Comparison of ENCODE assay signal across 18 cellular contexts in genomic region chr17:79629548-79630049, GRCh38. TPM values are rescaled to one million over a fixed set of nuclear protein-coding genes. Genes with fewer than 3 reads are reported as not detected.
A peak's percentile ranks its signal among the peaks of the same experiment; 100 is the strongest.
DNase-seq lines count a peak whose midpoint lies in the region; ATAC-seq and TF ChIP-seq lines count a peak whose summit lies in the region.
"Had no signal": no experiment of that assay in that cellular context is flagged by ENCODE, and none has a peak within 500 bp of the region (broad histone marks: within the 10 kb centered on the region; RNA-seq: fewer than 3 reads in every experiment).

No MANE protein-coding gene starts in this region.

- no peak overlapping the region for H3K27ac Mint-ChIP-seq in CD14-positive monocyte
- H3K27ac Mint-ChIP-seq: CD4-positive, alpha-beta memory T cell had no signal

- H3K79me2 ChIP-seq in osteoblast (ENCODE audit: insufficient read depth, low read length) = no peaks in the 10 kb centered on the region

- H3K9me3 Mint-ChIP-seq in CD14-positive monocyte = peaks cover 0 to 2% (median 0%) of the 10 kb centered on the region in 7 donors
- H3K9me3 Mint-ChIP-seq: CD4-positive, alpha-beta memory T cell had no signal

- H2AFZ ChIP-seq in osteoblast (ENCODE audit: low read length) = no peak overlapping the region

- no TSS peak for BruUV-seq in Panc1 (replicated peaks; lab: Mats Ljungman, UMichigan)

- peaks cover 6% of the 10 kb centered on the region; the same call in 1 of the 2 replicates for H3K27me3 ChIP-seq in Panc1 (ENCODE audit: control insufficient read depth, insufficient read depth, low read length)
- no peaks in the 10 kb centered on the region for H3K27me3 ChIP-seq in testis
- H3K27me3 ChIP-seq in osteoblast (ENCODE audit: insufficient read depth, low read length) = peaks cover 5% of the 10 kb centered on the region

- POLR2A ChIA-PET in Panc1 (lab: Charles Lee) = interaction anchor here (0.5 kb wide), 2 partner anchors 296 to 589 kb away, joined by 8 read pairs; no protein-coding TSS in a partner anchor

- peaks cover 4 to 13% (median 10%) of the 10 kb centered on the region in 3 donors for H3K27me3 Mint-ChIP-seq in CD14-positive monocyte (ENCODE audit: low read depth in 3 of 3)

- H3K4me3 ChIP-seq in Panc1 (ENCODE audit: low read depth in 2 of 2, low read length in 2 of 2) = no peak overlapping the region
- H3K4me3 ChIP-seq in testis = no peak overlapping the region
- no peak overlapping the region for H3K4me3 ChIP-seq in osteoblast (ENCODE audit: insufficient read depth, low read length)

- TF ChIP-seq CTCF in Panc1 (IDR thresholded peaks at IDR 0.05) = no peak
- no peak for TF ChIP-seq CTCF in testis (IDR thresholded peaks at IDR 0.05)
- no peak for TF ChIP-seq CTCF in osteoblast (IDR thresholded peaks at IDR 0.05; ENCODE audit: extremely low read depth, low read depth, low read length)
- no peak for TF ChIP-seq CTCF in CD14-positive monocyte (IDR thresholded peaks at IDR 0.05)

- no peaks in the 10 kb centered on the region for H3K4me1 Mint-ChIP-seq in CD14-positive monocyte
- H3K4me1 Mint-ChIP-seq: CD4-positive, alpha-beta memory T cell had no signal

- H4K20me1 ChIP-seq in osteoblast (ENCODE audit: insufficient read depth, low read length) = no peaks in the 10 kb centered on the region

- H3K4me2 ChIP-seq in osteoblast (ENCODE audit: insufficient read depth, low read length) = no peak overlapping the region

- in situ Hi-C loops in Panc1 (cut with HindIII; ENCODE audit: low pct_unique_long_range_greater_than_20kb, low sequenced_read_pairs) = no loop called here

- H3K36me3 ChIP-seq in Panc1 (ENCODE audit: control insufficient read depth, insufficient read depth, low read length) = no peaks in the 10 kb centered on the region
- no peaks in the 10 kb centered on the region for H3K36me3 ChIP-seq in testis (ENCODE audit: low read depth, missing control alignments)
- no peaks in the 10 kb centered on the region for H3K36me3 ChIP-seq in osteoblast (ENCODE audit: insufficient read depth, low read length)

- peaks cover 13% of the 10 kb centered on the region for H3K4me1 ChIP-seq in Panc1 (ENCODE audit: control insufficient read depth, insufficient read depth, low read length)
- H3K4me1 ChIP-seq in testis = no peaks in the 10 kb centered on the region
- no peaks in the 10 kb centered on the region for H3K4me1 ChIP-seq in osteoblast (ENCODE audit: insufficient read depth, low read length)

- no peaks in the 10 kb centered on the region for H3K36me3 Mint-ChIP-seq in CD14-positive monocyte
- H3K36me3 Mint-ChIP-seq: CD4-positive, alpha-beta memory T cell had no signal

- 75 to 79% methylated on average over 6 of the region's 6 CpGs for WGBS in testis, 2 donors

- no peaks in the 10 kb centered on the region for H3K9me3 ChIP-seq in Panc1 (ENCODE audit: control insufficient read depth, insufficient read depth, low read depth, low read length)
- no peaks in the 10 kb centered on the region for H3K9me3 ChIP-seq in testis
- H3K9me3 ChIP-seq in osteoblast (ENCODE audit: low read depth, low read length) = no peaks in the 10 kb centered on the region

- H3K4me3 Mint-ChIP-seq in CD14-positive monocyte = no peak overlapping the region
- H3K4me3 Mint-ChIP-seq: CD4-positive, alpha-beta memory T cell had no signal

- H3K27ac ChIP-seq in Panc1 (ENCODE audit: low read length) (no peak overlapping the region), testis (no peak overlapping the region), osteoblast (ENCODE audit: low read depth, low read length) (no peak overlapping the region)

- intact Hi-C loops in Panc1 (cut with micrococcal nuclease; ENCODE audit: unreplicated experiment) (no loop called here), testis (cut with DNase I; ENCODE audit: low total_unique reads) (no loop called here), CD14-positive monocyte (cut with micrococcal nuclease) (no loop called here)

- peak; percentile 14 for DNase-seq in activated effector memory CD4-positive, alpha-beta T cell treated with anti-CD3 and anti-CD28 coated beads, Interleukin-2, amount 50 U/mL, for 16 hours
- no peak for DNase-seq in activated effector memory CD4-positive, alpha-beta T cell treated with Interleukin-2 at 50 U/mL for 16 hours
- DNase-seq in Panc1 (ENCODE audit: low read depth, low spot score) (no peak), iPS-NIHi11 (ENCODE audit: low spot score) (peak; percentile 1), testis (peak; percentile 10), osteoblast (ENCODE audit: insufficient read length, low spot score, missing footprints) (no peak), CD14-positive monocyte (ENCODE audit: low spot score) (no peak)
- DNase-seq: CD4-positive, alpha-beta memory T cell; DMS79; GOT3; Kasumi-1; NCI-H1105; NCI-H1694; NCI-H510A; NCI-H748 treated with DMSO at 0.1 percent for 48 hours; NK-92 treated with Interleukin-12 subunit alpha and Interleukin-12 subunit beta, amount 100 ng/mL, for 24 hours; Right ventricle myocardium superior had no signal

- no peak for TF ChIP-seq POLR2A in testis (IDR thresholded peaks at IDR 0.05)

- peak; percentile 63 for ATAC-seq in Panc1
- ATAC-seq in GM19467 (IDR thresholded peaks at IDR 0.05; ENCODE audit: unreplicated experiment) = no peak

- CTCF ChIA-PET in Panc1 (lab: Charles Lee) = interaction anchor here (0.6 kb wide), 1 partner anchor 38 kb away, joined by 3 read pairs; no protein-coding TSS in a partner anchor

RNA-seq across cellular contexts. Expression of gene RBFOX3, which starts 18.7 kb away (rescaled TPM):
- total RNA-seq in Panc1 (2021; ENCODE audit: unreplicated experiment) (not detected), testis (10 to 100 TPM; 13.6 to 15.3 TPM), osteoblast (not detected in 2 replicates)
- 0.44 TPM for polyA plus RNA-seq in Panc1 (2012; ENCODE audit: insufficient read length)
- polyA plus RNA-seq in testis (ENCODE audit: insufficient read depth, low read depth, low replicate concordance) (14.4 TPM), CD14-positive monocyte (not detected)
- total RNA-seq: CD4-positive, alpha-beta memory T cell; Right ventricle myocardium superior had no signal

Comparison
In these comparisons a context has a peak if more than half of its experiments do, and no peak if none do; other contexts are left out.
1. DNase-seq: peak in activated effector memory CD4-positive, alpha-beta T cell treated with anti-CD3 and anti-CD28 coated beads, Interleukin-2, amount 50 U/mL, for 16 hours (single experiment), iPS-NIHi11 (single experiment) and testis (single experiment); none in activated effector memory CD4-positive, alpha-beta T cell treated with Interleukin-2 at 50 U/mL for 16 hours (single experiment), Panc1 (single experiment), osteoblast (single experiment) and CD14-positive monocyte (single experiment).
2. RNA of gene RBFOX3, which starts 18.7 kb away (total RNA-seq): 13.6 to 15.3 TPM in testis; not detected in Panc1 (single experiment) and not detected in osteoblast; every median in the first group is over 10 times any median in the second.